ENCODE assay signal across 16 cellular contexts in genomic region chr11:77071077-77071476, GRCh38. TPM values are rescaled to one million over a fixed set of nuclear protein-coding genes. Genes with fewer than 3 reads are reported as not detected.
"Had no signal": no experiment of that assay in that cellular context is flagged by ENCODE, and none has a peak within 500 bp of the region (broad histone marks: within the 10 kb centered on the region; RNA-seq: fewer than 3 reads in every experiment).

No MANE protein-coding gene starts in this region.

- H3K27ac ChIP-seq: brain microvascular endothelial cell, dorsolateral prefrontal cortex had no signal

- H3K4me3 Mint-ChIP-seq: activated T-cell treated with anti-CD3 and anti-CD28 coated beads, Interleukin-2, amount 50 U/mL, for 4 hours; stimulated activated memory B cell treated with anti-CD40 and anti-IgM and Interleukin-4, amounts not matched to agents 10 μg/mL and 1 μg/mL and 100 μg/mL, for 72 hours had no signal

- H3K36me3 Mint-ChIP-seq: stimulated activated memory B cell treated with anti-CD40 and anti-IgM and Interleukin-4, amounts not matched to agents 10 μg/mL and 1 μg/mL and 100 μg/mL, for 72 hours had no signal

- H3K9me3 Mint-ChIP-seq: activated naive CD4-positive, alpha-beta T cell treated with anti-CD3 and anti-CD28 coated beads, Interleukin-2, amount 50 U/mL, for 72 hours; activated T-cell treated with anti-CD3 and anti-CD28 coated beads, Interleukin-2, amount 50 U/mL, for 4 hours; stimulated activated memory B cell treated with anti-CD40 and anti-IgM and Interleukin-4, amounts not matched to agents 10 μg/mL and 1 μg/mL and 100 μg/mL, for 72 hours had no signal

- H3K4me3 ChIP-seq: dorsolateral prefrontal cortex, esophagus muscularis mucosa, smooth muscle cell, uterus had no signal

- H3K27ac Mint-ChIP-seq: stimulated activated memory B cell treated with anti-CD40 and anti-IgM and Interleukin-4, amounts not matched to agents 10 μg/mL and 1 μg/mL and 100 μg/mL, for 72 hours had no signal

- H3K27me3 ChIP-seq: brain microvascular endothelial cell, dorsolateral prefrontal cortex, esophagus muscularis mucosa, uterus had no signal

- H3K9me3 ChIP-seq: esophagus muscularis mucosa, uterus had no signal

- H3K36me3 ChIP-seq: brain microvascular endothelial cell, esophagus muscularis mucosa, uterus had no signal

- DNase-seq: activated CD4-positive, alpha-beta T cell treated with anti-CD3 and anti-CD28 coated beads, Interleukin-2, amount 50 U/mL, for 4 hours; activated T-cell treated with anti-CD3 and anti-CD28 coated beads, Interleukin-2, amount 50 U/mL, for 4 hours; amygdala; brain microvascular endothelial cell; cerebellar nuclear complex; mesendoderm; substantia nigra had no signal

RNA-seq across cellular contexts. Expression of gene OMP, which starts 31.6 kb away (rescaled TPM):
- total RNA-seq: activated naive CD4-positive, alpha-beta T cell treated with anti-CD3 and anti-CD28 coated beads, Interleukin-2, amount 50 U/mL, for 72 hours; activated T-cell treated with anti-CD3 and anti-CD28 coated beads, Interleukin-2, amount 50 U/mL, for 4 hours; esophagus muscularis mucosa; fibroblast of villous mesenchyme; right cardiac atrium; smooth muscle cell; T-helper 2 cell treated with Interferon-gamma antibody and Interleukin-4, amounts not matched to agents 100 ng/mL and 5 ng/mL, for 36 hours had no signal
- polyA plus RNA-seq: right cardiac atrium, smooth muscle cell had no signal

RNA-seq across cellular contexts. Expression of gene B3GNT6, which starts 36.9 kb away (rescaled TPM):
- total RNA-seq: activated naive CD4-positive, alpha-beta T cell treated with anti-CD3 and anti-CD28 coated beads, Interleukin-2, amount 50 U/mL, for 72 hours; activated T-cell treated with anti-CD3 and anti-CD28 coated beads, Interleukin-2, amount 50 U/mL, for 4 hours; fibroblast of villous mesenchyme; right cardiac atrium; T-helper 2 cell treated with Interferon-gamma antibody and Interleukin-4, amounts not matched to agents 100 ng/mL and 5 ng/mL, for 36 hours had no signal
- polyA plus RNA-seq: right cardiac atrium had no signal
